Comparison of ENCODE assay signal across 8 cellular contexts in the genomic region with DNA sequence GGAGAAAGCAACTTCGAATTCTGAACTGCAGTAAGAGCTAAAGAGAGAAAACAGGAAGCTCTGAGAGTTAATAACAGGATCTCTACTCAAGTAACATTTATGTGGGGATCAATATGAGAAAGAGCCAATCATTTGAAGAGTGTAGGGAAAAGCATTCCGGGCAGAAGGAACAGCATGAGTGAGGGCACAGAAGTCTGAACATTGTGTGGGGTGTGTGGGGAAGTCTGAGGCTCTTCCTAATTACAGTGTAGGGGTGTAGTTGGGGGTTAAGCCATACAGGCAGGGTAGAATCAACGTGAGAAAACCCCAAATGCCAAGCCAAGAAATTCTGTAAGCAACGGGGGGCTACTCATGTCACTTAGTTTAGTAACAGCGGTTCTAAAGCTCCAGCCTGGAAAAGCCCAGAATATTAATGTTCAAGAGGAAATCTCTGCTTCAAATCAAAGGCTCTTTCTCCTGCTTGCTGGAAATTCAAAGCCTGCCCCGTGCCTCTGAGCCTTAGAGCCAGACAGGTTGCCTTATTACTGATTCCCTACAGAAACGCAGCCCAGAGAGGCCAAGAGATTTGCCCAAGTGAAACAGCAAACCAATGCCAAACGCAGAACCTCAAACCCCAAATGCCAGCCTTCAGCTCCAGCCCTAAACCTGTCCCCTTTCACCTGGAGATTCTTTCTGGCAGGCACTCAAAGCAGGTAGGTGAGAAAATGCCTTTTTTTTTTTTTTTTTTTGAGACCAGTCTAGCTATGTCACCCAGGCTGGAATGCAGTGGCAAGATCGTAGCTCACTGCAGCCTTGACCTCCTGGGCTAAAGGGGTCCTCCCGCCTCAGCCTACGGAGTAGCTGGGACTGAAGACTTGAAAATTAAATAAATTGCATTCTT. TPM values are rescaled to one million over a fixed set of nuclear protein-coding genes. Genes with fewer than 3 reads are reported as not detected.
DNase-seq lines count a peak whose midpoint lies in the region; ATAC-seq and TF ChIP-seq lines count a peak whose summit lies in the region.

No MANE protein-coding gene starts in this region.

- no peaks in the 10 kb centered on the region for H3K27me3 Mint-ChIP-seq in activated CD8-positive, alpha-beta memory T cell treated with anti-CD3 and anti-CD28 coated beads, Interleukin-2, amount 10 ng/mL, durations not matched to agents 7 days and 5 days
- H3K27me3 Mint-ChIP-seq in activated T-helper 1 cell treated with anti-CD3 and anti-CD28 coated beads, Interleukin-12 subunit alpha, Interleukin-12 subunit beta, Interleukin-2, Interleukin-4 antibody, amounts not matched to agents 30 ng/mL and 10 ng/mL and 1 ng/mL, durations not matched to agents 14 hours and 24 hours and 36 hours (ENCODE audit: insufficient read depth): no peaks in the 10 kb centered on the region

- H3K4me1 ChIP-seq in left lung (peaks cover 36 to 95% of the 10 kb centered on the region in 2 donors), tibial artery (peaks cover 0 to 72% (median 53%) of the 10 kb centered on the region in 4 donors)

- CTCF ChIA-PET in activated CD8-positive, alpha-beta memory T cell treated with anti-CD3 and anti-CD28 coated beads, Interleukin-2, amount 10 ng/mL, durations not matched to agents 7 days and 5 days (lab: Charles Lee): interaction anchor here (0.6 to 10.8 kb wide), 13 partner anchors 10 to 271 kb away, joined by 3 to 98 read pairs (median 3); no protein-coding TSS in a partner anchor

- intact Hi-C loops in activated T-helper 1 cell treated with anti-CD3 and anti-CD28 coated beads, Interleukin-12 subunit alpha, Interleukin-12 subunit beta, Interleukin-2, Interleukin-4 antibody, amounts not matched to agents 30 ng/mL and 10 ng/mL and 1 ng/mL, durations not matched to agents 14 hours and 24 hours and 36 hours (cut with micrococcal nuclease): no loop called here
- intact Hi-C loops in left lung (cut with DNase I): no loop called here
- intact Hi-C loops in tibial artery (cut with DNase I; ENCODE audit: low total_unique reads): loop anchor here (5.0 kb wide), 2 partner anchors 46 to 66 kb away; a partner anchor contains a TSS

- H3K27ac Mint-ChIP-seq in activated CD8-positive, alpha-beta memory T cell treated with anti-CD3 and anti-CD28 coated beads, Interleukin-2, amount 10 ng/mL, durations not matched to agents 7 days and 5 days: peak overlapping the region; percentile 85
- peak overlapping the region; percentile 72 for H3K27ac Mint-ChIP-seq in activated T-helper 1 cell treated with anti-CD3 and anti-CD28 coated beads, Interleukin-12 subunit alpha, Interleukin-12 subunit beta, Interleukin-2, Interleukin-4 antibody, amounts not matched to agents 30 ng/mL and 10 ng/mL and 1 ng/mL, durations not matched to agents 14 hours and 24 hours and 36 hours

- ATAC-seq in activated CD8-positive, alpha-beta memory T cell treated with anti-CD3 and anti-CD28 coated beads, Interleukin-2, amount 10 ng/mL, durations not matched to agents 7 days and 5 days: no peak
- ATAC-seq in left lung: no peak

- H3K4me3 ChIP-seq in left lung (peak overlapping the region in 1 of 2 donors; percentile 34), tibial artery (peak overlapping the region in 1 of 2 donors; percentile 46)

- no peak for DNase-seq in activated CD8-positive, alpha-beta memory T cell treated with anti-CD3 and anti-CD28 coated beads, Interleukin-2, amount 10 ng/mL, durations not matched to agents 7 days and 5 days
- DNase-seq in activated CD8-positive, alpha-beta memory T cell treated with anti-CD3 and anti-CD28 coated beads, Interleukin-2, amount 50 U/mL, for 4 hours: no peak
- no peak for DNase-seq in activated T-helper 1 cell treated with anti-CD3 and anti-CD28 coated beads, Interleukin-12 subunit alpha, Interleukin-12 subunit beta, Interleukin-2, Interleukin-4 antibody, amounts not matched to agents 30 ng/mL and 10 ng/mL and 1 ng/mL, durations not matched to agents 14 hours and 24 hours and 36 hours (ENCODE audit: low spot score)
- DNase-seq in left lung: no peak
- no peak for DNase-seq in tibial artery
- no peak for DNase-seq in NCI-H2227 treated with DMSO at 0.1 percent for 48 hours (lab: John Stamatoyannopoulos, UW)
- DNase-seq in EL: no peak
- no peak for DNase-seq in DMS 273 treated with DMSO at 0.1 percent for 48 hours (lab: John Stamatoyannopoulos, UW)

- peak overlapping the region; percentile 81 for H3K4me3 Mint-ChIP-seq in activated CD8-positive, alpha-beta memory T cell treated with anti-CD3 and anti-CD28 coated beads, Interleukin-2, amount 10 ng/mL, durations not matched to agents 7 days and 5 days
- peak overlapping the region; percentile 80 for H3K4me3 Mint-ChIP-seq in activated T-helper 1 cell treated with anti-CD3 and anti-CD28 coated beads, Interleukin-12 subunit alpha, Interleukin-12 subunit beta, Interleukin-2, Interleukin-4 antibody, amounts not matched to agents 30 ng/mL and 10 ng/mL and 1 ng/mL, durations not matched to agents 14 hours and 24 hours and 36 hours

- peak overlapping the region; percentile 92 to 93 for H3K27ac ChIP-seq in left lung
- H3K27ac ChIP-seq in tibial artery: peak overlapping the region; percentile 84 to 85

- H3K4me1 Mint-ChIP-seq in activated CD8-positive, alpha-beta memory T cell treated with anti-CD3 and anti-CD28 coated beads, Interleukin-2, amount 10 ng/mL, durations not matched to agents 7 days and 5 days: peaks cover 71% of the 10 kb centered on the region
- H3K4me1 Mint-ChIP-seq in activated T-helper 1 cell treated with anti-CD3 and anti-CD28 coated beads, Interleukin-12 subunit alpha, Interleukin-12 subunit beta, Interleukin-2, Interleukin-4 antibody, amounts not matched to agents 30 ng/mL and 10 ng/mL and 1 ng/mL, durations not matched to agents 14 hours and 24 hours and 36 hours (ENCODE audit: low read depth): peaks cover 70% of the 10 kb centered on the region

- TF ChIP-seq CTCF in left lung (IDR thresholded peaks at IDR 0.05): no peak
- TF ChIP-seq CTCF in tibial artery (IDR thresholded peaks at IDR 0.05): no peak

- no peaks in the 10 kb centered on the region for H3K9me3 ChIP-seq in left lung
- H3K9me3 ChIP-seq in tibial artery: no peaks in the 10 kb centered on the region

- no peaks in the 10 kb centered on the region for H3K27me3 ChIP-seq in left lung
- H3K27me3 ChIP-seq in tibial artery: no peaks in the 10 kb centered on the region

- H3K36me3 ChIP-seq in left lung (no peaks in the 10 kb centered on the region), tibial artery (no peaks in the 10 kb centered on the region)

- peaks cover 10% of the 10 kb centered on the region for H3K36me3 Mint-ChIP-seq in activated CD8-positive, alpha-beta memory T cell treated with anti-CD3 and anti-CD28 coated beads, Interleukin-2, amount 10 ng/mL, durations not matched to agents 7 days and 5 days
- H3K36me3 Mint-ChIP-seq in activated T-helper 1 cell treated with anti-CD3 and anti-CD28 coated beads, Interleukin-12 subunit alpha, Interleukin-12 subunit beta, Interleukin-2, Interleukin-4 antibody, amounts not matched to agents 30 ng/mL and 10 ng/mL and 1 ng/mL, durations not matched to agents 14 hours and 24 hours and 36 hours (ENCODE audit: low read depth): no peaks in the 10 kb centered on the region

- no peaks in the 10 kb centered on the region for H3K9me3 Mint-ChIP-seq in activated CD8-positive, alpha-beta memory T cell treated with anti-CD3 and anti-CD28 coated beads, Interleukin-2, amount 10 ng/mL, durations not matched to agents 7 days and 5 days (ENCODE audit: low read depth)
- no peaks in the 10 kb centered on the region for H3K9me3 Mint-ChIP-seq in activated T-helper 1 cell treated with anti-CD3 and anti-CD28 coated beads, Interleukin-12 subunit alpha, Interleukin-12 subunit beta, Interleukin-2, Interleukin-4 antibody, amounts not matched to agents 30 ng/mL and 10 ng/mL and 1 ng/mL, durations not matched to agents 14 hours and 24 hours and 36 hours

RNA-seq across cellular contexts. Expression of a gene that starts 36.1 kb away (rescaled TPM):
- 10 to 100 TPM; 25.5 to 31.4 TPM for total RNA-seq in activated CD8-positive, alpha-beta memory T cell treated with anti-CD3 and anti-CD28 coated beads, Interleukin-2, amount 10 ng/mL, durations not matched to agents 7 days and 5 days
- total RNA-seq in activated T-helper 1 cell treated with anti-CD3 and anti-CD28 coated beads, Interleukin-12 subunit alpha, Interleukin-12 subunit beta, Interleukin-2, Interleukin-4 antibody, amounts not matched to agents 30 ng/mL and 10 ng/mL and 1 ng/mL, durations not matched to agents 14 hours and 24 hours and 36 hours: 32.4 and 38.0 TPM in 2 replicates
- total RNA-seq in left lung: 10 to 100 TPM; 30.9 to 38.9 TPM

RNA-seq across cellular contexts. Expression of a gene that starts 44.9 kb away (rescaled TPM):
- total RNA-seq in activated CD8-positive, alpha-beta memory T cell treated with anti-CD3 and anti-CD28 coated beads, Interleukin-2, amount 10 ng/mL, durations not matched to agents 7 days and 5 days: 100 to 1,000 TPM; 291 to 293 TPM
- total RNA-seq in activated T-helper 1 cell treated with anti-CD3 and anti-CD28 coated beads, Interleukin-12 subunit alpha, Interleukin-12 subunit beta, Interleukin-2, Interleukin-4 antibody, amounts not matched to agents 30 ng/mL and 10 ng/mL and 1 ng/mL, durations not matched to agents 14 hours and 24 hours and 36 hours: 178 and 183 TPM in 2 replicates
- 10 to 100 TPM; 40.7 to 73.8 TPM for total RNA-seq in left lung
